ENCODE assay signal across 17 cellular contexts in the genomic region with DNA sequence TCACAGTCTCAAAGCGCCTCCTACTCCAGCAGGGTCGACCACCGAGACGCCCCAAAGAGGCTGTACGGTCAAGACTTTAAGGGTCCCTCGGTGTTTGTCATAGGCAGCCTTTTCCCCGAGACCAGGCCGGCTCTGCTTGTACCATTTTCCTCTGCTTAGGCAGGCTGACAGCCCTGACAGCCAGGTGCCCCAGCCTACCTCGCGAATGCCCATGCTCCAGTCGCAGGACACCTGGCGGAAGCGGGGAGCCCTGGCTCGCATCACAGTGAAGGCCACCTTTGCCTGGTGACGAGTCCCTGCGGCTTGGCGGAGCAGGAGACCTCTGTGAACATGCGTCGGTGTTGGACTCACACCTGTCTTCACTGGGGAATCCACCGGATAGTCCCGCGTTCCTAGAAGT. TPM values are rescaled to one million over a fixed set of nuclear protein-coding genes. Genes with fewer than 3 reads are reported as not detected.
DNase-seq lines count a peak whose midpoint lies in the region; ATAC-seq and TF ChIP-seq lines count a peak whose summit lies in the region.
"Had no signal": no experiment of that assay in that cellular context is flagged by ENCODE, and none has a peak within 500 bp of the region (broad histone marks: within the 10 kb centered on the region; RNA-seq: fewer than 3 reads in every experiment).

No MANE protein-coding gene starts in this region.

- intact Hi-C loops in activated CD4-positive, alpha-beta T cell treated with anti-CD3 and anti-CD28 coated beads, Interleukin-2, amount 10 ng/mL, durations not matched to agents 24 days and 14 days (cut with micrococcal nuclease): no loop called here
- intact Hi-C loops in stomach (cut with DNase I; ENCODE audit: low total_unique reads): no loop called here

- no peak overlapping the region for H3K27ac Mint-ChIP-seq in activated CD4-positive, alpha-beta T cell treated with anti-CD3 and anti-CD28 coated beads, Interleukin-2, amount 10 ng/mL, durations not matched to agents 24 days and 14 days
- H3K27ac Mint-ChIP-seq: CD8-positive, alpha-beta T cell had no signal

- peaks cover 0 to 5% (median 2%) of the 10 kb centered on the region in 4 donors for H3K4me1 ChIP-seq in stomach

- no peak for ATAC-seq in HG02642 (IDR thresholded peaks at IDR 0.05; ENCODE audit: poor library complexity, unreplicated experiment)
- ATAC-seq: CD8-positive, alpha-beta T cell; HepG2 had no signal

- 90 to 96% (median 94%) methylated on average over 18 to 22 of the region's 22 CpGs for WGBS in stomach, 5 donors

- no peak overlapping the region for H3K4me3 ChIP-seq in stomach

- H3K27me3 ChIP-seq in stomach: peaks cover 0 to 5% (median 4%) of the 10 kb centered on the region in 3 donors

- peak; percentile 37 for DNase-seq in activated CD4-positive, alpha-beta T cell treated with anti-CD3 and anti-CD28 coated beads, Interleukin-2, amount 10 ng/mL, durations not matched to agents 24 days and 14 days
- no peak for DNase-seq in activated CD4-positive, alpha-beta T cell treated with anti-CD3 and anti-CD28 coated beads, Interleukin-2, amount 50 U/mL, for 48 hours
- DNase-seq in GM13976 (ENCODE audit: low spot score) (peak; percentile 12), iPS-NIHi11 (ENCODE audit: low spot score) (peak; percentile 7), stomach (peak; percentile 22), NCI-H1092 treated with DMSO at 0.1 percent for 48 hours (lab: John Stamatoyannopoulos, UW) (no peak)
- no peak for DNase-seq in stimulated activated CD4-positive, alpha-beta T cell treated with anti-CD3 and anti-CD28 coated beads, Interleukin-4, amount 100 ng/mL, for 4 hours
- DNase-seq: 8988T, GOT3, NCI-H1048, NCI-H146, NCI-H2081, NCI-H510A had no signal

- no peaks in the 10 kb centered on the region for H3K27me3 Mint-ChIP-seq in activated CD4-positive, alpha-beta T cell treated with anti-CD3 and anti-CD28 coated beads, Interleukin-2, amount 10 ng/mL, durations not matched to agents 24 days and 14 days

- no peaks in the 10 kb centered on the region for H3K36me3 Mint-ChIP-seq in activated CD4-positive, alpha-beta T cell treated with anti-CD3 and anti-CD28 coated beads, Interleukin-2, amount 10 ng/mL, durations not matched to agents 24 days and 14 days (ENCODE audit: low read depth)
- H3K36me3 Mint-ChIP-seq: CD8-positive, alpha-beta T cell had no signal

- no peaks in the 10 kb centered on the region for H3K4me1 Mint-ChIP-seq in activated CD4-positive, alpha-beta T cell treated with anti-CD3 and anti-CD28 coated beads, Interleukin-2, amount 10 ng/mL, durations not matched to agents 24 days and 14 days

- peaks cover 0 to 22% (median 2%) of the 10 kb centered on the region in 4 donors for H3K9me3 ChIP-seq in stomach

- no peak overlapping the region for H3K27ac ChIP-seq in stomach
- H3K27ac ChIP-seq: KMS-11 had no signal

- H3K9me3 Mint-ChIP-seq in activated CD4-positive, alpha-beta T cell treated with anti-CD3 and anti-CD28 coated beads, Interleukin-2, amount 10 ng/mL, durations not matched to agents 24 days and 14 days: peaks cover 4% of the 10 kb centered on the region
- H3K9me3 Mint-ChIP-seq: CD8-positive, alpha-beta T cell had no signal

- no peak for TF ChIP-seq EP300 in stomach (IDR thresholded peaks at IDR 0.05)

- in situ Hi-C loops in GM13976 (cut with MboI; ENCODE audit: low sequenced_read_pairs, unreplicated experiment): no loop called here

- TF ChIP-seq CTCF in GM13976 (IDR thresholded peaks at IDR 0.05; ENCODE audit: borderline replicate concordance, control extremely low read depth, extremely low read depth, insufficient read depth, missing control alignments) (no peak), stomach (IDR thresholded peaks at IDR 0.05) (no peak)

- H3K36me3 ChIP-seq in stomach: no peaks in the 10 kb centered on the region

- TF ChIP-seq POLR2A in stomach (IDR thresholded peaks at IDR 0.05): no peak

- no peak overlapping the region for H3K4me3 Mint-ChIP-seq in activated CD4-positive, alpha-beta T cell treated with anti-CD3 and anti-CD28 coated beads, Interleukin-2, amount 10 ng/mL, durations not matched to agents 24 days and 14 days
- H3K4me3 Mint-ChIP-seq: CD8-positive, alpha-beta T cell had no signal

RNA-seq across cellular contexts. Expression of a gene that starts 30.7 kb away (rescaled TPM):
- 8.7 and 9.4 TPM in 2 replicates for total RNA-seq in activated CD4-positive, alpha-beta T cell treated with anti-CD3 and anti-CD28 coated beads, Interleukin-2, amount 10 ng/mL, durations not matched to agents 24 days and 14 days
- total RNA-seq in stomach: 10 to 100 TPM in 3 of 5 donors, 1 to 10 TPM in 2; 5.3 to 24.3 (median 11.6) TPM
- 1 to 10 TPM; 1.3 to 7.7 (median 2.9) TPM for polyA plus RNA-seq in stomach

Comparison
In these comparisons a context has a peak if more than half of its experiments do, and no peak if none do; other contexts are left out.
1. DNase-seq: peak in activated CD4-positive, alpha-beta T cell treated with anti-CD3 and anti-CD28 coated beads, Interleukin-2, amount 10 ng/mL, durations not matched to agents 24 days and 14 days (single experiment), GM13976 (single experiment), iPS-NIHi11 (single experiment) and stomach (single experiment); none in activated CD4-positive, alpha-beta T cell treated with anti-CD3 and anti-CD28 coated beads, Interleukin-2, amount 50 U/mL, for 48 hours (0 of 2), stimulated activated CD4-positive, alpha-beta T cell treated with anti-CD3 and anti-CD28 coated beads, Interleukin-4, amount 100 ng/mL, for 4 hours (0 of 2) and NCI-H1092 treated with DMSO at 0.1 percent for 48 hours (single experiment).